ENCODE assay signal across 10 cellular contexts in genomic region chr17:77690271-77691161, GRCh38.
DNase-seq lines count a peak whose midpoint lies in the region; ATAC-seq and TF ChIP-seq lines count a peak whose summit lies in the region.
"Had no signal": no experiment of that assay in that cellular context is flagged by ENCODE, and none has a peak within 500 bp of the region (broad histone marks: within the 10 kb centered on the region; RNA-seq: fewer than 3 reads in every experiment).

No MANE protein-coding gene starts in this region.

- H3K27ac Mint-ChIP-seq in activated naive CD4-positive, alpha-beta T cell treated with anti-CD3 and anti-CD28 coated beads, Interleukin-2, amount 50 U/mL, for 24 hours: peak overlapping the region; percentile 66

- H3K27ac ChIP-seq in upper lobe of right lung: no peak overlapping the region
- no peak overlapping the region for H3K27ac ChIP-seq in dorsolateral prefrontal cortex

- no peak for TF ChIP-seq CTCF in upper lobe of right lung (IDR thresholded peaks at IDR 0.05)
- TF ChIP-seq CTCF in dorsolateral prefrontal cortex (IDR thresholded peaks at IDR 0.05 in 54 of 56, conservative IDR thresholded peaks at IDR 0.05 in 2 of 56; ENCODE audit: low read depth in 1 of 56, partially characterized antibody in 56 of 56): no peak

- H3K27me3 Mint-ChIP-seq in activated naive CD4-positive, alpha-beta T cell treated with anti-CD3 and anti-CD28 coated beads, Interleukin-2, amount 50 U/mL, for 24 hours: no peaks in the 10 kb centered on the region

- no peaks in the 10 kb centered on the region for H3K36me3 ChIP-seq in upper lobe of right lung

- peaks cover 26% of the 10 kb centered on the region for H3K4me1 Mint-ChIP-seq in activated naive CD4-positive, alpha-beta T cell treated with anti-CD3 and anti-CD28 coated beads, Interleukin-2, amount 50 U/mL, for 24 hours

- DNase-seq in activated naive CD4-positive, alpha-beta T cell (lab: John Stamatoyannopoulos, UW): no peak
- peak; percentile 41 for DNase-seq in left ventricle myocardium superior
- peak; percentile 54 for DNase-seq in upper lobe of right lung
- no peak for DNase-seq in dorsolateral prefrontal cortex
- DNase-seq: DMS153 had no signal

- H3K4me3 ChIP-seq in upper lobe of right lung: no peak overlapping the region
- peak overlapping the region in 29 of 59 donors; percentile 4 to 48 (median 17) for H3K4me3 ChIP-seq in dorsolateral prefrontal cortex
- H3K4me3 ChIP-seq: lung had no signal

- ATAC-seq in SK-N-SH treated with all-trans-retinoic acid at 6 μM for 48 hours (peak; percentile 59), left ventricle myocardium superior (peak; percentile 58), upper lobe of right lung (no peak), GM18861 (IDR thresholded peaks at IDR 0.05; ENCODE audit: unreplicated experiment) (no peak), HG02840 (IDR thresholded peaks at IDR 0.05; ENCODE audit: low FRiP score, unreplicated experiment) (no peak)

- no peaks in the 10 kb centered on the region for H3K9me3 ChIP-seq in upper lobe of right lung

- no peaks in the 10 kb centered on the region for H3K9me3 Mint-ChIP-seq in activated naive CD4-positive, alpha-beta T cell treated with anti-CD3 and anti-CD28 coated beads, Interleukin-2, amount 50 U/mL, for 24 hours

- no peaks in the 10 kb centered on the region for H3K36me3 Mint-ChIP-seq in activated naive CD4-positive, alpha-beta T cell treated with anti-CD3 and anti-CD28 coated beads, Interleukin-2, amount 50 U/mL, for 24 hours

- peak overlapping the region; percentile 66 for H3K4me3 Mint-ChIP-seq in activated naive CD4-positive, alpha-beta T cell treated with anti-CD3 and anti-CD28 coated beads, Interleukin-2, amount 50 U/mL, for 24 hours

- peaks cover 6% of the 10 kb centered on the region for H3K4me1 ChIP-seq in upper lobe of right lung

- intact Hi-C loops in left ventricle myocardium superior (cut with micrococcal nuclease) (no loop called here), upper lobe of right lung (cut with DNase I) (no loop called here), dorsolateral prefrontal cortex (cut with DNase I) (no loop called here)

- H3K27me3 ChIP-seq in upper lobe of right lung (peaks cover 41% of the 10 kb centered on the region), dorsolateral prefrontal cortex (peaks cover 0 to 6% (median 0%) of the 10 kb centered on the region in 45 donors)

TF ChIP-seq in SK-N-SH treated with all-trans-retinoic acid at 6 μM for 48 hours, 23 proteins besides CTCF, POLR2A, EP300 and RAD21:
- TF ChIP-seq ISL1 (CRISPR knock-in tag; IDR thresholded peaks at IDR 0.05) (no peak), TCF4 (CRISPR knock-in tag; IDR thresholded peaks at IDR 0.05; ENCODE audit: borderline replicate concordance) (peak; percentile 36; the same call in 1 of the 2 replicates), ZC3H10 (CRISPR knock-in tag; IDR thresholded peaks at IDR 0.05) (no peak)

Comparison
In these comparisons a context has a peak if more than half of its experiments do, and no peak if none do; other contexts are left out.
1. DNase-seq: peak in left ventricle myocardium superior (single experiment) and upper lobe of right lung (single experiment); none in activated naive CD4-positive, alpha-beta T cell (0 of 4) and dorsolateral prefrontal cortex (0 of 10).
2. ATAC-seq: peak in SK-N-SH treated with all-trans-retinoic acid at 6 μM for 48 hours (single experiment) and left ventricle myocardium superior (single experiment); none in upper lobe of right lung (single experiment), GM18861 (single experiment) and HG02840 (single experiment).